1 cellular context compared by ENCODE assay signal in the genomic region with DNA sequence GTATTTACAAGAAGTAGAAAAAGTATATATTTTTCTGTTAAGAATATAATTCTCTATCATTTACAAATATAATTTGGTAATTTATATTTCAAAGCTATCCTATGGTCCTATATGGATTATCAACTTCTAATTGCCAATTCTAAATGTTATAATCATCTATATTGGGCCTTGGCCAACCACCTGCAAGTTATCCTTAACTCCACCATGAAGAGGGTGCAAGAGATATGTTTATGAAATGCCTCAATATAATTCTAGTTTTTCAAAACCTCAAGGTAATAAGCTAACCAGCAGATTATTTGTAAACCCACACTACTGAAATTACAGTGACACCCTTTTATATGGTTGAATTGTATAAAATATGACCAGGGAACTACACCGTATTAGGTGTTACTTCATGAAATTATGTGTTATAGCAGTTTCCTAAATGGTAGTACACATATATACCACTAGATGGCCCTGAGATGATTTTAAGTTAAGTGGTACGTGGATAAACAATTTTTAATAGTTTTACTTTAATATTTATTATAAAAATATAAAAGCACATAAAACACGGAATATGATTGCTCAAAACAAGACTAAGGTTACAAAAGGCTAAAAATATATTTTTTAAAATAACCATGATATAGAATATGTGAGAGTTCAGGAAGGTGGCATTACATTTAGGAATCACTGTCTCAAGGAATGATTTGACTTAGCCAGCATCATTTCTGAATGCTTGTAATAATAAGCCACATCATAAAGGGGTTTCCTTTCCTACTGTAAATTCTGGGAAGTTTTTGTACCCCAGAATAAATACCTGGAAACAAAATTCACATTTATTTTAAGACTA.
TF ChIP-seq lines count a peak whose summit lies in the region.

No MANE protein-coding gene starts in this region.

TF ChIP-seq in SK-N-SH treated with all-trans-retinoic acid at 6 μM for 48 hours, 23 proteins besides CTCF, POLR2A, EP300 and RAD21 (continued from another document):
- TF ChIP-seq, protein P1, sequence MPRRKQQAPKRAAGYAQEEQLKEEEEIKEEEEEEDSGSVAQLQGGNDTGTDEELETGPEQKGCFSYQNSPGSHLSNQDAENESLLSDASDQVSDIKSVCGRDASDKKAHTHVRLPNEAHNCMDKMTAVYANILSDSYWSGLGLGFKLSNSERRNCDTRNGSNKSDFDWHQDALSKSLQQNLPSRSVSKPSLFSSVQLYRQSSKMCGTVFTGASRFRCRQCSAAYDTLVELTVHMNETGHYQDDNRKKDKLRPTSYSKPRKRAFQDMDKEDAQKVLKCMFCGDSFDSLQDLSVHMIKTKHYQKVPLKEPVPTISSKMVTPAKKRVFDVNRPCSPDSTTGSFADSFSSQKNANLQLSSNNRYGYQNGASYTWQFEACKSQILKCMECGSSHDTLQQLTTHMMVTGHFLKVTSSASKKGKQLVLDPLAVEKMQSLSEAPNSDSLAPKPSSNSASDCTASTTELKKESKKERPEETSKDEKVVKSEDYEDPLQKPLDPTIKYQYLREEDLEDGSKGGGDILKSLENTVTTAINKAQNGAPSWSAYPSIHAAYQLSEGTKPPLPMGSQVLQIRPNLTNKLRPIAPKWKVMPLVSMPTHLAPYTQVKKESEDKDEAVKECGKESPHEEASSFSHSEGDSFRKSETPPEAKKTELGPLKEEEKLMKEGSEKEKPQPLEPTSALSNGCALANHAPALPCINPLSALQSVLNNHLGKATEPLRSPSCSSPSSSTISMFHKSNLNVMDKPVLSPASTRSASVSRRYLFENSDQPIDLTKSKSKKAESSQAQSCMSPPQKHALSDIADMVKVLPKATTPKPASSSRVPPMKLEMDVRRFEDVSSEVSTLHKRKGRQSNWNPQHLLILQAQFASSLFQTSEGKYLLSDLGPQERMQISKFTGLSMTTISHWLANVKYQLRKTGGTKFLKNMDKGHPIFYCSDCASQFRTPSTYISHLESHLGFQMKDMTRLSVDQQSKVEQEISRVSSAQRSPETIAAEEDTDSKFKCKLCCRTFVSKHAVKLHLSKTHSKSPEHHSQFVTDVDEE (CRISPR knock-in tag; IDR thresholded peaks at IDR 0.05) = no peak
- TF ChIP-seq RARB (CRISPR knock-in tag; IDR thresholded peaks at IDR 0.05) = no peak
- TF ChIP-seq, protein P2, sequence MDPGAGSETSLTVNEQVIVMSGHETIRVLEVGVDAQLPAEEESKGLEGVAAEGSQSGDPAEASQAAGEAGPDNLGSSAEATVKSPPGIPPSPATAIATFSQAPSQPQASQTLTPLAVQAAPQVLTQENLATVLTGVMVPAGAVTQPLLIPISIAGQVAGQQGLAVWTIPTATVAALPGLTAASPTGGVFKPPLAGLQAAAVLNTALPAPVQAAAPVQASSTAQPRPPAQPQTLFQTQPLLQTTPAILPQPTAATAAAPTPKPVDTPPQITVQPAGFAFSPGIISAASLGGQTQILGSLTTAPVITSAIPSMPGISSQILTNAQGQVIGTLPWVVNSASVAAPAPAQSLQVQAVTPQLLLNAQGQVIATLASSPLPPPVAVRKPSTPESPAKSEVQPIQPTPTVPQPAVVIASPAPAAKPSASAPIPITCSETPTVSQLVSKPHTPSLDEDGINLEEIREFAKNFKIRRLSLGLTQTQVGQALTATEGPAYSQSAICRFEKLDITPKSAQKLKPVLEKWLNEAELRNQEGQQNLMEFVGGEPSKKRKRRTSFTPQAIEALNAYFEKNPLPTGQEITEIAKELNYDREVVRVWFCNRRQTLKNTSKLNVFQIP (CRISPR knock-in tag; IDR thresholded peaks at IDR 0.05; ENCODE audit: borderline replicate concordance, low read depth) = no peak
- no peak for TF ChIP-seq ISL1 (CRISPR knock-in tag; IDR thresholded peaks at IDR 0.05)
- no peak for TF ChIP-seq TCF4 (CRISPR knock-in tag; IDR thresholded peaks at IDR 0.05; ENCODE audit: borderline replicate concordance)
- TF ChIP-seq ZNF565 (CRISPR knock-in tag; conservative IDR thresholded peaks at IDR 0.05; ENCODE audit: low read depth) = no peak
- TF ChIP-seq ZNF8 (CRISPR knock-in tag; IDR thresholded peaks at IDR 0.05) = no peak
- TF ChIP-seq OSR1 (CRISPR knock-in tag; IDR thresholded peaks at IDR 0.05) = no peak
- no peak for TF ChIP-seq BACH2 (CRISPR knock-in tag; IDR thresholded peaks at IDR 0.05; ENCODE audit: borderline replicate concordance)
- TF ChIP-seq ZFP30 (CRISPR knock-in tag; IDR thresholded peaks at IDR 0.05) = no peak
- TF ChIP-seq ZFP3 (CRISPR knock-in tag; IDR thresholded peaks at IDR 0.05) = no peak
